ENCODE assay signal across 30 cellular contexts in genomic region chr15:89818287-89818686, GRCh38. TPM values are rescaled to one million over a fixed set of nuclear protein-coding genes. Genes with fewer than 3 reads are reported as not detected.
"Had no signal": no experiment of that assay in that cellular context is flagged by ENCODE, and none has a peak within 500 bp of the region (broad histone marks: within the 10 kb centered on the region; RNA-seq: fewer than 3 reads in every experiment).

No MANE protein-coding gene starts in this region.

- H3K27ac ChIP-seq: brain microvascular endothelial cell, cardiac muscle cell, RWPE1, SJSA1 had no signal

- ATAC-seq: activated naive CD4-positive, alpha-beta T cell treated with anti-CD3 and anti-CD28 coated beads, Interleukin-2, amount 50 U/mL, for 72 hours; activated naive CD8-positive, alpha-beta T cell treated with anti-CD3 and anti-CD28 coated beads, Interleukin-2, amount 50 U/mL, for 24 hours; activated T-cell treated with anti-CD3 and anti-CD28 coated beads, Interleukin-2, amount 50 U/mL, for 4 hours; Panc1; T-helper 17 cell had no signal

- H3K9me3 Mint-ChIP-seq: activated B cell treated with CpG ODN at 0.5 μM for 24 hours; activated T-cell treated with anti-CD3 and anti-CD28 coated beads, Interleukin-2, amount 50 U/mL, for 4 hours had no signal

- H3K27ac Mint-ChIP-seq: activated B cell treated with CpG ODN at 0.5 μM for 24 hours; activated CD4-positive, alpha-beta T cell treated with anti-CD3 and anti-CD28 coated beads, Interleukin-2, amount 10 ng/mL, durations not matched to agents 24 days and 14 days; activated naive CD4-positive, alpha-beta T cell treated with anti-CD3 and anti-CD28 coated beads, Interleukin-2, amount 50 U/mL, for 72 hours; activated naive CD8-positive, alpha-beta T cell treated with anti-CD3 and anti-CD28 coated beads, Interleukin-2, amount 50 U/mL, for 24 hours; T-helper 17 cell had no signal

- H3K4me3 Mint-ChIP-seq: activated B cell treated with CpG ODN at 0.5 μM for 24 hours; activated CD4-positive, alpha-beta T cell treated with anti-CD3 and anti-CD28 coated beads, Interleukin-2, amount 10 ng/mL, durations not matched to agents 24 days and 14 days; activated naive CD8-positive, alpha-beta T cell treated with anti-CD3 and anti-CD28 coated beads, Interleukin-2, amount 50 U/mL, for 24 hours; activated T-cell treated with anti-CD3 and anti-CD28 coated beads, Interleukin-2, amount 50 U/mL, for 4 hours; T-helper 17 cell had no signal

- H3K9me3 ChIP-seq: MG63, SJSA1 had no signal

- H3K27me3 ChIP-seq: brain microvascular endothelial cell, MG63, SJSA1 had no signal

- H3K36me3 ChIP-seq: brain microvascular endothelial cell, cardiac muscle cell, SJSA1 had no signal

- DNase-seq: activated B cell treated with CpG ODN at 0.5 μM for 24 hours; activated CD4-positive, alpha-beta T cell treated with anti-CD3 and anti-CD28 coated beads for 1 hour; activated CD4-positive, alpha-beta T cell treated with anti-CD3 and anti-CD28 coated beads, Interleukin-2, amount 10 ng/mL, durations not matched to agents 24 days and 14 days; activated CD4-positive, alpha-beta T cell treated with anti-CD3 and anti-CD28 coated beads, Interleukin-2, amount 50 U/mL, for 48 hours; activated effector memory CD4-positive, alpha-beta T cell treated with anti-CD3 and anti-CD28 coated beads, Interleukin-2, amount 50 U/mL, for 16 hours; activated naive CD4-positive, alpha-beta T cell treated with Interleukin-2 at 50 U/mL for 16 hours; activated naive CD8-positive, alpha-beta T cell treated with anti-CD3 and anti-CD28 coated beads, Interleukin-2, amount 50 U/mL, for 24 hours; activated T-cell treated with anti-CD3 and anti-CD28 coated beads, Interleukin-2, amount 50 U/mL, for 4 hours; amygdala; cerebellar nuclear complex; MV-4-11; NCI-H1092 treated with DMSO at 0.1 percent for 48 hours; NCI-H1417 treated with DMSO at 0.1 percent for 48 hours; NCI-H1694; NCI-H2029 treated with DMSO at 0.1 percent for 48 hours; NCI-H345; NCI-H510A; NCI-H526 treated with DMSO at 0.1 percent for 48 hours; NCI-H82; Right ventricle myocardium superior; T-helper 17 cell; T-helper 9 cell had no signal

- H3K4me3 ChIP-seq: cardiac muscle cell, MG63, SJSA1 had no signal

RNA-seq across cellular contexts. Expression of gene MESP2, which starts 42.2 kb away (rescaled TPM):
- total RNA-seq: activated CD4-positive, alpha-beta T cell treated with anti-CD3 and anti-CD28 coated beads, Interleukin-2, amount 10 ng/mL, durations not matched to agents 24 days and 14 days; activated naive CD4-positive, alpha-beta T cell treated with anti-CD3 and anti-CD28 coated beads, Interleukin-2, amount 50 U/mL, for 72 hours; activated T-cell treated with anti-CD3 and anti-CD28 coated beads, Interleukin-2, amount 50 U/mL, for 4 hours; OCI-LY7; SJSA1; T-helper 17 cell had no signal
